In the genomic region with DNA sequence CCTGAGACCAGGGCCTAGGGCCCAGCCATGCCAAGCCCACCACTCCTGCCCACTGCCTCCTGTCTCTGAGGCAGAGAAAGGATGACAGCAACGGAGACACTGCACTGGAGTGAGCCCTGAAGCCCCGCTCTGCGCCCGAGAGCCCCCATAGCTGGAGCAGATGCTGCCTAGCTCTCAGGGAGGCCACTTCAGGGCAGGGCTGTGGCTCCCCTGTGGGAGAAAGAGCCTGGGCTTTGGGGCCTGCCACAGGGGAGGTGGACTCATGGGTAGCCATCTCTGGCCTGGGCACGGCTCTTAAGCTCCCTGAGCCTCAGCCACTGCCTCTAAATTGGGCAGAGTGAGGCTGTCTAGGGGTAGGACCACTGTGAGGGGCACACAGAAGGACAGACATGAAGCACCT, we compare ENCODE assay signal across 22 cellular contexts.
DNase-seq lines count a peak whose midpoint lies in the region; ATAC-seq and TF ChIP-seq lines count a peak whose summit lies in the region.
"Had no signal": no experiment of that assay in that cellular context is flagged by ENCODE, and none has a peak within 500 bp of the region (broad histone marks: within the 10 kb centered on the region; RNA-seq: fewer than 3 reads in every experiment).

No MANE protein-coding gene starts in this region.

- H3K14ac ChIP-seq in IMR-90 (replicated peaks; ENCODE audit: low read depth, low read length), result no peak overlapping the region

- H3K23ac ChIP-seq in IMR-90 (ENCODE audit: low read depth, low read length), result no peak overlapping the region

- no peak for ATAC-seq in IMR-90 (ENCODE audit: low read depth)
- ATAC-seq in HG02623 (IDR thresholded peaks at IDR 0.05; ENCODE audit: unreplicated experiment), result no peak
- ATAC-seq: GM12878 had no signal

- no peak for TF ChIP-seq CTCF in IMR-90 (conservative IDR thresholded peaks at IDR 0.05; ENCODE audit: low read depth, low read length)
- TF ChIP-seq CTCF in chondrocyte (IDR thresholded peaks at IDR 0.05), result no peak
- no peak for TF ChIP-seq CTCF in transverse colon (IDR thresholded peaks at IDR 0.05)

- no peak overlapping the region for H3K56ac ChIP-seq in IMR-90 (ENCODE audit: extremely low read depth, insufficient read depth, low read length)

- TF ChIP-seq POLR2A in IMR-90 (IDR thresholded peaks at IDR 0.05; ENCODE audit: low read depth, low read length) (no peak), transverse colon (IDR thresholded peaks at IDR 0.05) (no peak)

- H3K9me3 ChIP-seq in IMR-90 (ENCODE audit: control insufficient read depth, insufficient read depth, low read length) (no peaks in the 10 kb centered on the region), transverse colon (no peaks in the 10 kb centered on the region)
- H3K9me3 ChIP-seq: BE2C, BLaER1 had no signal

- POLR2A ChIA-PET in IMR-90 (lab: Charles Lee; ENCODE audit: unreplicated experiment), result no interaction called here

- no peak overlapping the region for H3K27ac Mint-ChIP-seq in chondrocyte (ENCODE audit: unreplicated experiment)
- H3K27ac Mint-ChIP-seq: CD14-positive monocyte; CD4-positive, alpha-beta memory T cell; CD4-positive, CD25-positive, alpha-beta regulatory T cell; CD8-positive, alpha-beta memory T cell had no signal

- no peak overlapping the region for H4K5ac ChIP-seq in IMR-90 (ENCODE audit: low read depth, low read length)

- H3K4me2 ChIP-seq in IMR-90 (ENCODE audit: low read depth, low read length), result no peak overlapping the region
- H3K4me2 ChIP-seq: BLaER1 had no signal

- no peak for TF ChIP-seq RAD21 in IMR-90 (IDR thresholded peaks at IDR 0.05; ENCODE audit: low read length)

- peaks cover 13% of the 10 kb centered on the region for H3K27me3 Mint-ChIP-seq in chondrocyte (ENCODE audit: low read depth)
- H3K27me3 Mint-ChIP-seq: CD4-positive, CD25-positive, alpha-beta regulatory T cell had no signal

- H3K4me1 ChIP-seq in IMR-90 (ENCODE audit: control insufficient read depth, insufficient read depth, low read length), result no peaks in the 10 kb centered on the region
- no peaks in the 10 kb centered on the region for H3K4me1 ChIP-seq in transverse colon
- H3K4me1 ChIP-seq: BLaER1 had no signal

- H2AK9ac ChIP-seq in IMR-90 (replicated peaks; ENCODE audit: low read depth, low read length, poor library complexity), result peak overlapping the region; percentile 37

- dilution Hi-C loops in IMR-90 (cut with HindIII; ENCODE audit: low sequenced_read_pairs, unreplicated experiment), result no loop called here

- in situ Hi-C loops in IMR-90 (cut with MboI; ENCODE audit: low sequenced_read_pairs) (no loop called here), transverse colon (cut with MboI; ENCODE audit: low pct_ligation_motif_present in 1 of 4, low pct_unique_long_range_greater_than_20kb in 1 of 4, low sequenced_read_pairs in 3 of 4) (no loop called here)

- no peak overlapping the region for H3K18ac ChIP-seq in IMR-90 (ENCODE audit: low read depth, low read length)

- H2BK15ac ChIP-seq in IMR-90 (ENCODE audit: low read depth, low read length), result no peak overlapping the region

- H3K36me3 ChIP-seq in IMR-90 (ENCODE audit: control insufficient read depth, insufficient read depth, low read length) (no peaks in the 10 kb centered on the region), transverse colon (no peaks in the 10 kb centered on the region)
- H3K36me3 ChIP-seq: BE2C, BLaER1 had no signal

- H2AFZ ChIP-seq in IMR-90 (replicated peaks; ENCODE audit: low read length, poor library complexity), result no peak overlapping the region

- H3K9ac ChIP-seq in IMR-90 (ENCODE audit: low read depth, low read length), result no peak overlapping the region
- H3K9ac ChIP-seq: BLaER1 had no signal

- H3K27me3 ChIP-seq in IMR-90 (ENCODE audit: control insufficient read depth, insufficient read depth, low read length) (no peaks in the 10 kb centered on the region), transverse colon (no peaks in the 10 kb centered on the region)
- H3K27me3 ChIP-seq: BE2C, BLaER1 had no signal

- H3K36me3 Mint-ChIP-seq in chondrocyte (ENCODE audit: low read depth), result no peaks in the 10 kb centered on the region
- H3K36me3 Mint-ChIP-seq: CD14-positive monocyte; CD4-positive, alpha-beta memory T cell; CD4-positive, CD25-positive, alpha-beta regulatory T cell; CD8-positive, alpha-beta memory T cell had no signal

- 36% methylated on average over 4 of the region's 5 CpGs; no CpG with 5 or more reads in 1 of the 2 experiments for WGBS in IMR-90 (ENCODE audit: extremely low coverage in 2 of 2, insufficient read length in 1 of 2), 2 experiments
- 88% methylated on average over 5 of the region's 5 CpGs; no CpG with 5 or more reads in 1 of the 2 donors for WGBS in transverse colon (ENCODE audit: low coverage in 1 of 2), 2 donors

- no peak overlapping the region for H4K91ac ChIP-seq in IMR-90 (ENCODE audit: insufficient read depth, low read depth, low read length)

- no peak overlapping the region for H3K4me3 ChIP-seq in IMR-90 (ENCODE audit: insufficient read depth, low read depth, low read length)
- H3K4me3 ChIP-seq in transverse colon, result no peak overlapping the region
- H3K4me3 ChIP-seq: BLaER1, GM12878 had no signal

- H2AK5ac ChIP-seq in IMR-90 (ENCODE audit: low read depth, low read length), result no peak overlapping the region

- no peaks in the 10 kb centered on the region for H3K4me1 Mint-ChIP-seq in chondrocyte (ENCODE audit: low read depth)
- H3K4me1 Mint-ChIP-seq: CD14-positive monocyte; CD4-positive, alpha-beta memory T cell; CD4-positive, CD25-positive, alpha-beta regulatory T cell; CD8-positive, alpha-beta memory T cell had no signal

- TF ChIP-seq EP300 in transverse colon (IDR thresholded peaks at IDR 0.05; ENCODE audit: low read depth), result no peak

- intact Hi-C loops in IMR-90 (cut with micrococcal nuclease) (no loop called here), posterior vena cava (cut with DNase I) (no loop called here), transverse colon (cut with DNase I; ENCODE audit: low total_unique reads) (no loop called here)

- H3K27ac ChIP-seq in IMR-90 (ENCODE audit: insufficient read depth, low read length) (no peak overlapping the region), transverse colon (no peak overlapping the region)
- H3K27ac ChIP-seq: BLaER1 had no signal

- H4K20me1 ChIP-seq in IMR-90 (ENCODE audit: insufficient read depth, low read length), result no peaks in the 10 kb centered on the region
- H4K20me1 ChIP-seq: BLaER1 had no signal

- no peak overlapping the region for H2BK20ac ChIP-seq in IMR-90 (ENCODE audit: low read depth, low read length)

- no peak overlapping the region for H4K8ac ChIP-seq in IMR-90 (ENCODE audit: low read depth in 2 of 2, low read length in 2 of 2)

- CTCF ChIA-PET in IMR-90 (lab: Yijun Ruan, JAX), result no interaction called here

- H3K79me1 ChIP-seq in IMR-90 (ENCODE audit: low read depth in 1 of 2, low read length in 2 of 2), result no peaks in the 10 kb centered on the region

- DNase-seq in IMR-90 (no peak), chondrocyte (ENCODE audit: low spot score) (peak; percentile 65), posterior vena cava (ENCODE audit: low spot score) (peak; percentile 62), transverse colon (no peak)
- DNase-seq: 8988T; ACHN; BE2C; C1 segment of cervical spinal cord; CD4-positive, alpha-beta memory T cell; CD4-positive, CD25-positive, alpha-beta regulatory T cell; CD8-positive, alpha-beta memory T cell; DMS 273 treated with DMSO at 0.1 percent for 48 hours; DMS153; DMS53; DMS79; DND-41; EL; GDM1 had no signal

- no peaks in the 10 kb centered on the region for H3K9me1 ChIP-seq in IMR-90 (ENCODE audit: insufficient read depth, low read length)

- H2BK120ac ChIP-seq in IMR-90 (ENCODE audit: low read depth, low read length), result no peak overlapping the region

- H3K4me3 Mint-ChIP-seq in chondrocyte (ENCODE audit: unreplicated experiment), result no peak overlapping the region
- H3K4me3 Mint-ChIP-seq: CD14-positive monocyte; CD4-positive, alpha-beta memory T cell; CD4-positive, CD25-positive, alpha-beta regulatory T cell; CD8-positive, alpha-beta memory T cell had no signal

- no peaks in the 10 kb centered on the region for H3K9me3 Mint-ChIP-seq in chondrocyte (ENCODE audit: low read depth)
- H3K9me3 Mint-ChIP-seq: CD4-positive, CD25-positive, alpha-beta regulatory T cell; CD8-positive, alpha-beta memory T cell had no signal

- no TSS peak for BruUV-seq in IMR-90 (replicated peaks; lab: Mats Ljungman, UMichigan)

- H2BK5ac ChIP-seq in IMR-90 (ENCODE audit: low read depth, low read length, poor library complexity, severe bottlenecking), result no peak overlapping the region

- no peak overlapping the region for H3K4ac ChIP-seq in IMR-90 (ENCODE audit: low read depth, low read length)

TF ChIP-seq in IMR-90, 13 proteins besides CTCF, POLR2A, EP300 and RAD21:
- TF ChIP-seq BHLHE40 (IDR thresholded peaks at IDR 0.05; ENCODE audit: low read depth, low read length), result no peak
- TF ChIP-seq ELK1 (IDR thresholded peaks at IDR 0.05; ENCODE audit: borderline replicate concordance, low read depth, low read length), result no peak
- no peak for TF ChIP-seq CHD1 (IDR thresholded peaks at IDR 0.05; ENCODE audit: low read depth, low read length)
- TF ChIP-seq RFX5 (IDR thresholded peaks at IDR 0.05; ENCODE audit: low read depth, low read length), result no peak
- TF ChIP-seq SMC3 (IDR thresholded peaks at IDR 0.05; ENCODE audit: low read depth, low read length), result no peak
- no peak for TF ChIP-seq CEBPB (IDR thresholded peaks at IDR 0.05; ENCODE audit: low read depth, low read length)
- no peak for TF ChIP-seq MAZ (IDR thresholded peaks at IDR 0.05; ENCODE audit: borderline replicate concordance, low read depth, low read length)
- TF ChIP-seq, protein P1, sequence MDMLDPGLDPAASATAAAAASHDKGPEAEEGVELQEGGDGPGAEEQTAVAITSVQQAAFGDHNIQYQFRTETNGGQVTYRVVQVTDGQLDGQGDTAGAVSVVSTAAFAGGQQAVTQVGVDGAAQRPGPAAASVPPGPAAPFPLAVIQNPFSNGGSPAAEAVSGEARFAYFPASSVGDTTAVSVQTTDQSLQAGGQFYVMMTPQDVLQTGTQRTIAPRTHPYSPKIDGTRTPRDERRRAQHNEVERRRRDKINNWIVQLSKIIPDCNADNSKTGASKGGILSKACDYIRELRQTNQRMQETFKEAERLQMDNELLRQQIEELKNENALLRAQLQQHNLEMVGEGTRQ (IDR thresholded peaks at IDR 0.05; ENCODE audit: low read depth, low read length), result no peak
- TF ChIP-seq MXI1 (IDR thresholded peaks at IDR 0.05; ENCODE audit: borderline replicate concordance, low read depth, low read length), result no peak

Comparison
In these comparisons a context has a peak if more than half of its experiments do, and no peak if none do; other contexts are left out.
1. DNase-seq: peak in chondrocyte (single experiment) and posterior vena cava (single experiment); none in IMR-90 (single experiment) and transverse colon (single experiment).